20 cellular contexts compared by ENCODE assay signal in the genomic region with DNA sequence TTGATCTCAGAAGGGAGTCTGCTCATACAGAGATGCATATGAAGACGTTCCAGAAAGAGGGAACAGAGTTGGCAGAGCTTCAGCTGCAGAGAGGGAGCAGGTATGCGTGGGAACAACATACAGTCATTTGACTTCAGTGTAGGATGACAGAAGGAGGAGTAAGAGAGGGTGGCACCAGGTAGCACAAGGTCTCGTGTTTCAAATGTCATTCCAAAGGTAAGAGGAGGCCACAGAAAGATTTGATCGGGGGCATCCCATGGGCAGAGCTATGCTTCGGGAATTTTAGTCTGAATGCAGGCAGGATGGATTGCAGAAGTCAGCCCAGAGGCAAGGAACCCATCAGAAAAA.
DNase-seq lines count a peak whose midpoint lies in the region; ATAC-seq lines count a peak whose summit lies in the region.
"Had no signal": no experiment of that assay in that cellular context is flagged by ENCODE, and none has a peak within 500 bp of the region (broad histone marks: within the 10 kb centered on the region; RNA-seq: fewer than 3 reads in every experiment).

No MANE protein-coding gene starts in this region.

- H3K9me3 Mint-ChIP-seq in activated naive CD8-positive, alpha-beta T cell treated with anti-CD3 and anti-CD28 coated beads for 36 hours, result no peaks in the 10 kb centered on the region
- H3K9me3 Mint-ChIP-seq: CD8-positive, alpha-beta T cell had no signal

- H3K27ac Mint-ChIP-seq in activated naive CD8-positive, alpha-beta T cell treated with anti-CD3 and anti-CD28 coated beads for 36 hours, result no peak overlapping the region
- H3K27ac Mint-ChIP-seq: CD8-positive, alpha-beta T cell; effector memory CD8-positive, alpha-beta T cell; IgD-negative memory B cell had no signal

- DNase-seq in putamen (ENCODE audit: low spot score), result peak; percentile 76
- no peak for DNase-seq in activated naive CD8-positive, alpha-beta T cell treated with anti-CD3 and anti-CD28 coated beads for 36 hours
- DNase-seq in mesenteric fat pad (ENCODE audit: low spot score), result no peak
- no peak for DNase-seq in effector CD8-positive, alpha-beta T cell (lab: John Stamatoyannopoulos, UW)
- DNase-seq: activated CD4-positive, alpha-beta T cell treated with anti-CD3 and anti-CD28 coated beads for 1 hour; activated naive CD4-positive, alpha-beta T cell treated with anti-CD3 and anti-CD28 coated beads, Interleukin-2, amount 50 U/mL, for 16 hours; activated T-cell treated with anti-CD3 and anti-CD28 coated beads, Interleukin-2, amount 50 U/mL, for 48 hours; CD8-positive, alpha-beta T cell; effector memory CD8-positive, alpha-beta T cell; mammary epithelial cell; NCI-H1417; Right ventricle myocardium superior; spleen; stimulated activated CD4-positive, alpha-beta T cell treated with anti-CD3 and anti-CD28 coated beads, Interleukin-4, amount 100 ng/mL, for 24 hours; stomach; transverse colon had no signal

- no peak overlapping the region for H3K4me3 Mint-ChIP-seq in activated naive CD8-positive, alpha-beta T cell treated with anti-CD3 and anti-CD28 coated beads for 36 hours
- H3K4me3 Mint-ChIP-seq: CD8-positive, alpha-beta T cell; effector memory CD8-positive, alpha-beta T cell; IgD-negative memory B cell had no signal

- no peaks in the 10 kb centered on the region for H3K27me3 Mint-ChIP-seq in activated naive CD8-positive, alpha-beta T cell treated with anti-CD3 and anti-CD28 coated beads for 36 hours

- peak; percentile 16 for ATAC-seq in GM19324 (IDR thresholded peaks at IDR 0.05; ENCODE audit: low FRiP score, unreplicated experiment)
- ATAC-seq in GM21717 (IDR thresholded peaks at IDR 0.05; ENCODE audit: unreplicated experiment), result peak; percentile 35
- peak; percentile 22 for ATAC-seq in HG03139 (IDR thresholded peaks at IDR 0.05; ENCODE audit: unreplicated experiment)
- ATAC-seq: CD8-positive, alpha-beta T cell; effector memory CD8-positive, alpha-beta T cell had no signal

- H3K36me3 Mint-ChIP-seq in activated naive CD8-positive, alpha-beta T cell treated with anti-CD3 and anti-CD28 coated beads for 36 hours, result no peaks in the 10 kb centered on the region
- H3K36me3 Mint-ChIP-seq: CD8-positive, alpha-beta T cell; IgD-negative memory B cell had no signal

- no peaks in the 10 kb centered on the region for H3K4me1 Mint-ChIP-seq in activated naive CD8-positive, alpha-beta T cell treated with anti-CD3 and anti-CD28 coated beads for 36 hours
- H3K4me1 Mint-ChIP-seq: IgD-negative memory B cell had no signal
